ENCODE assay signal across 8 cellular contexts in the genomic region with DNA sequence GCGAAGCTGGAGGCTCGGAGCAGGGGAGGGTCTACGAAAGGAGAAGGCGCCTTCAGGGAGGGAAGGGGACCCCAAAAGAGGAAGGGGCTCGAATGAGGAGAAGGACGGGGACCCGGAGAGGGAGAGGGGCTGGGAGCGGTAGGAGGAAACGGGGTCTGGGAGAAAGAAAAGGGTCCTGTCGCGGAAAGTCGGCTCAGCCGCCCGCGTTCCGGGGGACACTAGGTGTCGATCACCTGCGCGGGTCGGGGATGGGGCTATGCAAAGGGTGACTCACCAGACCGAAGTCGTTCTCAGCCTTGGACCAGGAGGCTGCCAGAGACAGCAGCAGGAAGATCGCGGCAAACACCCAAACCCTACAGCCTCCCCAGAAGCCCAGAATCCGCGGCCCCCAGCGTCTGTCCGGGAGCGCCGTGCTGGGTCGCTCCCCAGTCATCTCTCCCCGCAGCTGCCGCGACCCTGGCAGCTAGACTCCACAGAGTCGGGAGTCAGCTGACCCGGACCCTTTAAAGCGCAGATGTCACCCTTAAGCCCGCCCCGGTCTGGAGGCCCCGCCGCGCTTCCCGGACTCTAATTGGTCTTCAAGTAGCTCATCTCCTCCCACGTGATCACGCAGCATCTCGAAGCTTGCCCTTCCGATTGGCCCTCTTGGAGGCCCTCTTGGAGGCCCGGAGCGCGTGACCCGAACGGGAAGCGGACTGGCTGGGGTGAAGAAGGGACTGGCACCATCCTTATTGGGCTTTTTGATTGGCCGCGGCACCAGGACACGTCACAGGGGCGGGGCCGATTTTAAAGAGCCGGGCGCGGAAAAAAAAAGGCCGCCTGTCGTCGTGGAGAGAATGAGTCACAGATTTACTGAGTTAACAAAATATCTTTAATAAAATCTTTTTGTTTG. TPM values are rescaled to one million over a fixed set of nuclear protein-coding genes. Genes with fewer than 3 reads are reported as not detected.
DNase-seq lines count a peak whose midpoint lies in the region; ATAC-seq, FAIRE-seq and TF ChIP-seq lines count a peak whose summit lies in the region.

NEU1 (minus strand) TSS at position 478 of the 892 bp plus-strand sequence; CDS start at position 433, 45 bp downstream.

- H3K9me3 Mint-ChIP-seq in endothelial cell (ENCODE audit: unreplicated experiment) (no peaks in the 10 kb centered on the region), mesothelial cell of epicardium (no peaks in the 10 kb centered on the region)

- H3K4me3 Mint-ChIP-seq in endothelial cell (ENCODE audit: unreplicated experiment): peak within 1 kb of the TSS; percentile 95
- H3K4me3 Mint-ChIP-seq in mesothelial cell of epicardium: peak within 1 kb of the TSS; percentile 97

- peak; percentile 84 for ATAC-seq in GM21526 (IDR thresholded peaks at IDR 0.05; ENCODE audit: low FRiP score, unreplicated experiment)

- BruUV-seq in OCI-LY7 (replicated peaks; lab: Mats Ljungman, UMichigan): no TSS peak

- peak within 1 kb of the TSS; percentile 85 for H3K4me2 ChIP-seq in OCI-LY7 (ENCODE audit: low read length)

- CTCF ChIA-PET in OCI-LY7 (lab: Charles Lee; ENCODE audit: unreplicated experiment): no interaction called here

- no peak for FAIRE-seq in D721Med (lab: Jason Lieb, UNC)

- H3K9me3 ChIP-seq in OCI-LY7 (ENCODE audit: low read length): no peaks in the 10 kb centered on the region

- H3K4me3 ChIP-seq in OCI-LY7 (ENCODE audit: low read depth, low read length, poor library complexity, severe bottlenecking): peak within 1 kb of the TSS; percentile 75

- peaks cover 6% of the 10 kb centered on the region for H3K36me3 Mint-ChIP-seq in endothelial cell (ENCODE audit: low read depth, unreplicated experiment)
- peaks cover 4% of the 10 kb centered on the region for H3K36me3 Mint-ChIP-seq in mesothelial cell of epicardium

- intact Hi-C loops in OCI-LY7 (cut with micrococcal nuclease; ENCODE audit: unreplicated experiment): loop anchor here (1.0 to 2.0 kb wide), 4 partner anchors 28 to 320 kb away; partner anchors contain the start of genes DDX39B and VARS1

- POLR2A ChIA-PET in OCI-LY7 (lab: Charles Lee): interaction anchor here (0.5 to 1.5 kb wide), 15 partner anchors 10 to 198 kb away, joined by 3 to 8 read pairs (median 4); partner anchors contain the start of genes EHMT2, GPANK1, LSM2 and ZBTB12

- peaks cover 20% of the 10 kb centered on the region for H3K4me1 ChIP-seq in OCI-LY7 (ENCODE audit: insufficient read depth, low read length, poor library complexity, severe bottlenecking)

- peaks cover 14% of the 10 kb centered on the region for H3K27me3 Mint-ChIP-seq in endothelial cell (ENCODE audit: unreplicated experiment)
- H3K27me3 Mint-ChIP-seq in mesothelial cell of epicardium (ENCODE audit: low read depth): no peaks in the 10 kb centered on the region

- DNase-seq in D721Med (ENCODE audit: insufficient read length, low spot score) (peak; percentile 99), HuH-7.5 (ENCODE audit: low spot score) (peak; percentile 98), OCI-LY7 (ENCODE audit: low spot score) (peak; percentile 100), activated T-cell treated with anti-CD3 and anti-CD28 coated beads for 1 hour (ENCODE audit: low read depth) (peak; percentile 97), endothelial cell (ENCODE audit: low spot score) (peak; percentile 92), mesothelial cell of epicardium (ENCODE audit: low spot score in 2 of 2, unreplicated experiment in 2 of 2) (peak; percentile 97 to 98)
- peak; percentile 99 to 100 for DNase-seq in stimulated activated CD8-positive, alpha-beta memory T cell treated with anti-CD3 and anti-CD28 coated beads, Interleukin-15, amount 100 ng/mL, for 48 hours (ENCODE audit: low read depth in 2 of 2)

- H2AFZ ChIP-seq in OCI-LY7 (ENCODE audit: low read length): peak within 1 kb of the TSS; percentile 76; the same call in 1 of the 2 replicates

- H3K27ac ChIP-seq in OCI-LY7 (ENCODE audit: low read depth, low read length, poor library complexity, severe bottlenecking): peak within 1 kb of the TSS; percentile 74

- peaks cover 3% of the 10 kb centered on the region for H3K4me1 Mint-ChIP-seq in endothelial cell (ENCODE audit: unreplicated experiment)
- peaks cover 20% of the 10 kb centered on the region for H3K4me1 Mint-ChIP-seq in mesothelial cell of epicardium

- H3K27ac Mint-ChIP-seq in endothelial cell (ENCODE audit: unreplicated experiment) (peak within 1 kb of the TSS; percentile 80), mesothelial cell of epicardium (peak within 1 kb of the TSS; percentile 100)

- H3K9me2 ChIP-seq in OCI-LY7 (ENCODE audit: insufficient read depth, low read length): no peaks in the 10 kb centered on the region

- no peak for TF ChIP-seq CTCF in D721Med (IDR thresholded peaks at IDR 0.05; ENCODE audit: insufficient read depth, missing control alignments)
- no peak for TF ChIP-seq CTCF in OCI-LY7 (conservative IDR thresholded peaks at IDR 0.05; ENCODE audit: low read length)
- TF ChIP-seq CTCF in endothelial cell (IDR thresholded peaks at IDR 0.05; ENCODE audit: unreplicated experiment): no peak
- TF ChIP-seq CTCF in mesothelial cell of epicardium (IDR thresholded peaks at IDR 0.05; ENCODE audit: unreplicated experiment): no peak

- no peaks in the 10 kb centered on the region for H3K36me3 ChIP-seq in OCI-LY7 (ENCODE audit: insufficient read depth, low read length)

- H4K20me1 ChIP-seq in OCI-LY7 (ENCODE audit: insufficient read depth, low read length): no peaks in the 10 kb centered on the region

- H3K79me2 ChIP-seq in OCI-LY7 (ENCODE audit: insufficient read depth, low read depth, low read length): no peaks in the 10 kb centered on the region

RNA-seq across cellular contexts. Expression of gene NEU1, which starts in this region (rescaled TPM):
- 5.5 and 7.0 TPM in 2 replicates for total RNA-seq in OCI-LY7 (2014; rRNA removed; shearing (Covaris generic))
- total RNA-seq in OCI-LY7 (2022): 10.6 and 13.4 TPM in 2 replicates
- total RNA-seq in endothelial cell (ENCODE audit: unreplicated experiment): 31.9 TPM
- total RNA-seq in mesothelial cell of epicardium: 23.2 to 24.7 TPM (median 24.4 TPM) in 3 replicates

Comparison
In these comparisons a context has a peak if more than half of its experiments do, and no peak if none do; other contexts are left out.
1. Peak in every context shown above with its lines: DNase-seq, ATAC-seq, H3K4me3 ChIP-seq and H3K27ac ChIP-seq.